ENCODE assay signal across 9 cellular contexts in the genomic region with DNA sequence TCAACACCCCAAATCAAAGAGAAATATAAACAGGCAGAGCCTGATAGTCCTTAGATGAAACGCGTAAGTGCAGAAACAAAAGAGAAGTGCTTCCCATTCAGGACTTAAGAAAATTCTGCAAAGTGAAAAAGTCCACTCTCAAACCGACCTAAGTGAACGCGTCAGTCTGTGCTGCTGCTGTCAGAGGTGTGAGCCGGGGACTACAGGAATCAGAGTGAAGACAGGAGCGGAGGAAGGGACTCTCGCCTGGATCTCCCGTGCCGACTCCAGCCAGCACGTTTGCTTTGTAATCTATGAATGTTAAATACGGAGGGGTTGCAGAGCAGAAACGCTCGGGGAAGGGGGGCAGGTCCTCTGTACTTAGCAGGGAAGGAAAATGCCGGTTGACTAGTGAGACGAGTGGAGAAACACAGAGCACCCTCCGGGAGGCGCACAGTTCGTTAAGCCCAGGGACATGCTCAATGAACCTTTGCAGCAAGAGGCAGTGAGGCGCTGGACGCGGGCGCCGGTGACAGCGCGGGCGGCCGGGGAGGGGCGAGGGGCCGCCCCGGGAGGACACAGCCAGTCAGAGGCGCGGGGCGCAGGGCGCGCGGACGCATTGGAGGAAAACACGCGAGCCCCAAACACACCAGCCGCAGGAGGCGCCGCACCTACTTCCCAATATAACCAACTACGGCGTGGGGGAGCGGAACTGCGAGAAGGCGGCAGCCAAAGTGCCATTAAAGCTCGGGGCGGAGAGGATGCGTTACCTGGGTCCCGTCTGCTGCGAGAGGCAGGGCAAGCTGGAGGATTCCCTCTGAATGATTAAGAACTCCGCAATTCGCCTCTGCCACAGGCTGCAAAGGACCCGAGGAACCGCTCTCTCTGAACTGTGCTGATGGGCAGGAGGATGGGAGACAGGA. TPM values are rescaled to one million over a fixed set of nuclear protein-coding genes. Genes with fewer than 3 reads are reported as not detected.
A peak's percentile ranks its signal among the peaks of the same experiment; 100 is the strongest.
DNase-seq lines count a peak whose midpoint lies in the region; ATAC-seq and TF ChIP-seq lines count a peak whose summit lies in the region.
"Had no signal": no experiment of that assay in that cellular context is flagged by ENCODE, and none has a peak within 500 bp of the region (broad histone marks: within the 10 kb centered on the region; RNA-seq: fewer than 3 reads in every experiment).

A gene (plus strand): TSS at position 626 of the 902 bp plus-strand sequence.

- peak within 1 kb of the TSS; percentile 46 for H3K9ac ChIP-seq in HUES6 (ENCODE audit: low read length)
- H3K9ac ChIP-seq in SK-N-SH = no peak within 1 kb of the TSS
- no peak within 1 kb of the TSS for H3K9ac ChIP-seq in liver (ENCODE audit: low read depth in 1 of 2, low read length in 2 of 2)

- TF ChIP-seq CTCF in GM13977 (IDR thresholded peaks at IDR 0.05; ENCODE audit: extremely low read depth, insufficient read depth, missing control alignments) (no peak), SK-N-SH (IDR thresholded peaks at IDR 0.05) (no peak), choroid plexus epithelial cell (conservative IDR thresholded peaks at IDR 0.05; ENCODE audit: low read depth, low read length) (peak; percentile 35), liver (IDR thresholded peaks at IDR 0.05; ENCODE audit: low read depth, low read length, missing input control) (no peak)

- no peaks in the 10 kb centered on the region for H3K79me2 ChIP-seq in SK-N-SH (ENCODE audit: insufficient read depth)

- DNase-seq in GM13977 (ENCODE audit: low spot score) (peak; percentile 25), SK-N-SH (peak; percentile 55), choroid plexus epithelial cell (ENCODE audit: low read depth) (peak; percentile 63), NCI-H187 (lab: John Stamatoyannopoulos, UW) (no peak)
- DNase-seq in stimulated activated naive CD8-positive, alpha-beta T cell treated with anti-CD3 and anti-CD28 coated beads, Interleukin-15, amount 100 ng/mL, for 72 hours = no peak

- no peaks in the 10 kb centered on the region for H3F3A ChIP-seq in SK-N-SH (replicated peaks; ENCODE audit: insufficient read depth)

- no peaks in the 10 kb centered on the region for H3K9me3 Mint-ChIP-seq in stimulated activated naive CD8-positive, alpha-beta T cell treated with anti-CD3 and anti-CD28 coated beads, Interleukin-15, amount 100 ng/mL, for 72 hours

- no peak for TF ChIP-seq EP300 in SK-N-SH (IDR thresholded peaks at IDR 0.05; ENCODE audit: borderline replicate concordance in 1 of 2, low read depth in 1 of 2, low read length in 1 of 2)

- peak within 1 kb of the TSS; percentile 56 to 63 for H3K4me3 Mint-ChIP-seq in stimulated activated naive CD8-positive, alpha-beta T cell treated with anti-CD3 and anti-CD28 coated beads, Interleukin-15, amount 100 ng/mL, for 72 hours

- no peak within 1 kb of the TSS for H3K27ac Mint-ChIP-seq in stimulated activated naive CD8-positive, alpha-beta T cell treated with anti-CD3 and anti-CD28 coated beads, Interleukin-15, amount 100 ng/mL, for 72 hours

- H3K9me3 ChIP-seq in HUES6 (ENCODE audit: control insufficient read depth, insufficient read depth, low read depth, low read length) (no peaks in the 10 kb centered on the region), SK-N-SH (no peaks in the 10 kb centered on the region; the same call in 1 of the 2 replicates), liver (ENCODE audit: control insufficient read depth in 4 of 4, low read length in 3 of 4) (no peaks in the 10 kb centered on the region)

- peaks cover 41% of the 10 kb centered on the region for H3K27me3 ChIP-seq in HUES6 (ENCODE audit: control insufficient read depth, insufficient read depth, low read length)
- peaks cover 9% of the 10 kb centered on the region; the same call in 1 of the 2 replicates for H3K27me3 ChIP-seq in SK-N-SH (ENCODE audit: insufficient read depth)
- peaks cover 0 to 14% (median 4%) of the 10 kb centered on the region in 4 donors for H3K27me3 ChIP-seq in liver (ENCODE audit: control insufficient read depth in 4 of 4, insufficient read depth in 4 of 4, low read length in 3 of 4)

- peaks cover 36% of the 10 kb centered on the region for H3K27me3 Mint-ChIP-seq in stimulated activated naive CD8-positive, alpha-beta T cell treated with anti-CD3 and anti-CD28 coated beads, Interleukin-15, amount 100 ng/mL, for 72 hours

- no peaks in the 10 kb centered on the region for H3K36me3 ChIP-seq in HUES6 (ENCODE audit: control insufficient read depth, insufficient read depth, low read length)
- H3K36me3 ChIP-seq in SK-N-SH (replicated peaks in 1 of 2; ENCODE audit: control insufficient read depth in 1 of 2, insufficient read depth in 2 of 2, low read length in 1 of 2) = no peaks in the 10 kb centered on the region
- H3K36me3 ChIP-seq in liver (ENCODE audit: control insufficient read depth in 4 of 4, insufficient read depth in 3 of 4, low read depth in 1 of 4, low read length in 3 of 4) = no peaks in the 10 kb centered on the region

- 4% methylated on average over 30 of the region's 57 CpGs for WGBS in SK-N-SH (ENCODE audit: low lambda C conversion rate)
- WGBS in liver = 3% methylated on average over 57 of the region's 57 CpGs

- in situ Hi-C loops in GM13977 (cut with MboI; ENCODE audit: low pct_unique_long_range_greater_than_20kb, low sequenced_read_pairs, unreplicated experiment) = no loop called here

- POLR2A ChIA-PET in SK-N-SH (lab: Yijun Ruan, JAX) = no interaction called here

- H3K4me1 ChIP-seq in HUES6 (ENCODE audit: control insufficient read depth, insufficient read depth, low read length) (no peaks in the 10 kb centered on the region), SK-N-SH (ENCODE audit: control insufficient read depth in 1 of 2, insufficient read depth in 2 of 2, low read depth in 1 of 2, low read length in 1 of 2) (peaks cover 0 to 9% of the 10 kb centered on the region in 2 experiments; a peak in 1 of 4 replicates), liver (ENCODE audit: control insufficient read depth in 4 of 4, insufficient read depth in 4 of 4, low read length in 3 of 4) (peaks cover 0 to 9% (median 5%) of the 10 kb centered on the region in 4 donors)

- CTCF ChIA-PET in SK-N-SH (lab: Yijun Ruan, JAX) = interaction anchor here (0.7 kb wide), 1 partner anchor 667 kb away, joined by 4 read pairs; no protein-coding TSS in a partner anchor

- H3K4me3 ChIP-seq in HUES6 (ENCODE audit: low read depth, low read length) (peak within 1 kb of the TSS; percentile 70), SK-N-SH (ENCODE audit: low read depth in 2 of 2, low read length in 1 of 2) (peak within 1 kb of the TSS; percentile 31 to 55), choroid plexus epithelial cell (ENCODE audit: low read depth, low read length) (peak within 1 kb of the TSS; percentile 59), liver (ENCODE audit: low read depth in 1 of 3, low read length in 3 of 3) (peak within 1 kb of the TSS in 1 of 3 donors; percentile 39)

- TF ChIP-seq RAD21 in SK-N-SH (IDR thresholded peaks at IDR 0.05; ENCODE audit: low read length) = no peak
- peak; percentile 25 to 36 for TF ChIP-seq RAD21 in liver (IDR thresholded peaks at IDR 0.05)

- H3K4me1 Mint-ChIP-seq in stimulated activated naive CD8-positive, alpha-beta T cell treated with anti-CD3 and anti-CD28 coated beads, Interleukin-15, amount 100 ng/mL, for 72 hours = peaks cover 18% of the 10 kb centered on the region

- H2AFZ ChIP-seq in SK-N-SH (ENCODE audit: low read depth) = peak within 1 kb of the TSS; percentile 58; the same call in 1 of the 2 replicates

- H4K20me1 ChIP-seq in SK-N-SH (ENCODE audit: insufficient read depth) = no peaks in the 10 kb centered on the region

- no peaks in the 10 kb centered on the region for H3K9me2 ChIP-seq in SK-N-SH

- H3K27ac ChIP-seq in HUES6 (ENCODE audit: low read depth, low read length) = no peak within 1 kb of the TSS
- no peak within 1 kb of the TSS for H3K27ac ChIP-seq in SK-N-SH (ENCODE audit: low read depth in 2 of 2, low read length in 1 of 2)
- H3K27ac ChIP-seq in liver (ENCODE audit: low read depth in 1 of 2, low read length in 2 of 2) = no peak within 1 kb of the TSS

- peak within 1 kb of the TSS; percentile 75 for H3K4me2 ChIP-seq in SK-N-SH

- peak; percentile 54 for ATAC-seq in stimulated activated naive CD8-positive, alpha-beta T cell treated with anti-CD3 and anti-CD28 coated beads, Interleukin-15, amount 100 ng/mL, for 72 hours
- no peak for ATAC-seq in HG03520 (IDR thresholded peaks at IDR 0.05; ENCODE audit: unreplicated experiment)

TF ChIP-seq in SK-N-SH, 30 proteins besides CTCF, POLR2A, EP300 and RAD21 (continues in another document):
- TF ChIP-seq SMC3 (IDR thresholded peaks at IDR 0.05; ENCODE audit: low read depth, low read length) (no peak), POLR2AphosphoS5 (IDR thresholded peaks at IDR 0.05; ENCODE audit: low read depth, low read length) (no peak), NRF1 (IDR thresholded peaks at IDR 0.05; ENCODE audit: low read depth, low read length) (no peak), GATA2 (CRISPR knock-in tag; IDR thresholded peaks at IDR 0.05) (no peak), NFIC (IDR thresholded peaks at IDR 0.05; ENCODE audit: borderline replicate concordance) (no peak)

TF ChIP-seq in liver, 16 proteins besides CTCF, POLR2A, EP300 and RAD21 (continues in another document):
- no peak for TF ChIP-seq FOXA1 (IDR thresholded peaks at IDR 0.05)
- TF ChIP-seq, protein P1, sequence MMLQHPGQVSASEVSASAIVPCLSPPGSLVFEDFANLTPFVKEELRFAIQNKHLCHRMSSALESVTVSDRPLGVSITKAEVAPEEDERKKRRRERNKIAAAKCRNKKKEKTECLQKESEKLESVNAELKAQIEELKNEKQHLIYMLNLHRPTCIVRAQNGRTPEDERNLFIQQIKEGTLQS (IDR thresholded peaks at IDR 0.05) = no peak
- TF ChIP-seq GABPA (IDR thresholded peaks at IDR 0.05 in 1 of 2, conservative IDR thresholded peaks at IDR 0.05 in 1 of 2) = no peak
- TF ChIP-seq EGR1 (IDR thresholded peaks at IDR 0.05; ENCODE audit: low read depth in 2 of 2) = no peak
- TF ChIP-seq TAF1 (conservative IDR thresholded peaks at IDR 0.05) = no peak
- no peak for TF ChIP-seq HNF4G (IDR thresholded peaks at IDR 0.05)
- no peak for TF ChIP-seq HNF4A (conservative IDR thresholded peaks at IDR 0.05)
- no peak for TF ChIP-seq SP1 (IDR thresholded peaks at IDR 0.05)
- TF ChIP-seq FOXA2 (IDR thresholded peaks at IDR 0.05) = no peak
- no peak for TF ChIP-seq YY1 (IDR thresholded peaks at IDR 0.05)

RNA-seq across cellular contexts. Expression of the gene that starts here (rescaled TPM):
- polyA plus RNA-seq in SK-N-SH (2012; rRNA removed) = not detected in 2 replicates
- not detected in 2 replicates for polyA plus RNA-seq in SK-N-SH (2012; cell fraction: cytosol; rRNA removed)
- not detected in 2 replicates for polyA plus RNA-seq in SK-N-SH (2012; cell fraction: nucleus; rRNA removed)
- under 1 TPM; 0.05 to 0.08 TPM for total RNA-seq in liver
- under 1 TPM; 0.01 to 0.03 TPM for polyA plus RNA-seq in liver
- total RNA-seq: T-helper 1 cell treated with Interleukin-12 subunit alpha and Interleukin-12 subunit beta and Interleukin-4 antibody, amounts not matched to agents 30 ng/mL and 1 ng/mL, for 36 hours had no signal

Comparison
In these comparisons a context has a peak if more than half of its experiments do, and no peak if none do; other contexts are left out.
1. Peak in DNase-seq, H3K4me3 ChIP-seq and H3K4me2 ChIP-seq in SK-N-SH; RNA of the gene not detected or under 1 TPM.
2. DNase-seq: peak in GM13977 (single experiment) and choroid plexus epithelial cell (single experiment); none in stimulated activated naive CD8-positive, alpha-beta T cell treated with anti-CD3 and anti-CD28 coated beads, Interleukin-15, amount 100 ng/mL, for 72 hours (0 of 2) and NCI-H187 (0 of 2).